Comparison of ENCODE assay signal across 1 cellular context in the genomic region with DNA sequence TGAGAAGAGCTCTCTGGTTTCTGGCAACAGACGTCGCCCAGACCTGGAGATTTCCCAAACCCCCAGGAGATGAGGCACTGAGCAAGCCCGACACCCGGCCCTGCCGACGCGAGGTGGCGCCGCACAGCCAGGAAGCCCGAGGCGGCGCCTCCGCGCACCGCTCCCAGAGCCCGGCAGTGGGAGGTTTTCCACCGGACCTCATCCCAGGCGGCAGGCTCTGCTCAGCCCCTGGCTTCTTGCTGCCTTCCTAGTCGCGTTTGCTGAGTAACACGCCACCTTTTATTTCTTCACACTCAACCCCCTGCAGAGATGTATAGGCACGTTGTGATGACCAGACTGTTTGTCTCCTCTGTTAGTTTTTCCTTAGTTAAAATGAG.
TF ChIP-seq lines count a peak whose summit lies in the region.

No MANE protein-coding gene starts in this region.

TF ChIP-seq in GM23338, 12 proteins besides CTCF, POLR2A, EP300 and RAD21 (continued from another document):
- TF ChIP-seq CREB1 (CRISPR knock-in tag; IDR thresholded peaks at IDR 0.05; ENCODE audit: low read depth), result 0 out of 2 replicates have a peak, but pooled peaks have one; percentile 42
TF ChIP-seq in GM23338: peak in this region for 2.
